In the genomic region with DNA sequence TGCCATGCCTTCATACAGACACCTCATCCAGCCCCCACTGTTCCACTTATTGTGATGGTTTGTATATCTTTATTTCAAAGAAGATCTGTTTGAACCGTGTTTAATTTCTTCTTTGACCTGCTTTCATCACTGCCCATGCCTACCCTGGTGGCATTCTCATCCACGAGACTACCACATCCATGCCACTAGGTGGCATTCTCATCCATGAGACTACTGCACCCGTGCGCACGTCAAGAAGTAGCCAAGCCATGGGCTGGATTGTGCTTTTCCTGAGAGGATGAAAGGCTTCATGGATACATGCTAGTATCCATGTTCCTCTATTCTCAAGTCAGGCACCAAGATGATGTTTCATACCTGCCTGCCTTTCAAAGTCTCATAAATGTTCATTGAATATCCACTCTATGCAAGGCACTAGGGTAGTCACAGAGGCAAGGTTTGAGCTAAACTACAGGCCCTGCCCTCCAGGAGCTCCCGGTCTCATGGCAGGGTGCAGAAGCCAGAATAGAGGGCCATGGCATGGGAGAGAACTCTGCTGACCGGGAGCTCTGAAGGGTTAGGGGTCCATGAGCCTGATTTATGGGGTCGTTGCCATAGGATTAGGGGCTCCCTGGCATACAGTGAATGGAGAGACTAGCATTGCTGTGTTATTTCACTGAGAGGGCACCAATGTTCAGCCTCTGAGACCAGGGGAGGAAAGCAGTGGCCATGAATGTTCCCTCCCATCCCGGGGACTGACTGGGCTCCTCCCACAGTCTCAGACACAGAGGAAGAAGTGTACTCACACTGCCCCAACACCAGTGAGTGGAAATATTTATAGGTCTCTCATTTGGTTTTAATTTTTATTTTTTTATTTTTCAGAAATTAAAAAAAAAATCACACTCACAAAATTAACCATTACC, we compare ENCODE assay signal across 8 cellular contexts. TPM values are rescaled to one million over a fixed set of nuclear protein-coding genes. Genes with fewer than 3 reads are reported as not detected.
A peak's percentile ranks its signal among the peaks of the same experiment; 100 is the strongest.
DNase-seq lines count a peak whose midpoint lies in the region; ATAC-seq, FAIRE-seq and TF ChIP-seq lines count a peak whose summit lies in the region.

No MANE protein-coding gene starts in this region.

- no peak overlapping the region for H3K9ac ChIP-seq in DND-41 (ENCODE audit: low read depth, low read length)
- H3K9ac ChIP-seq in H1 (replicated peaks in 1 of 4; ENCODE audit: extremely low read depth in 1 of 4, low read depth in 3 of 4, low read length in 3 of 4): no peak overlapping the region

- H3K79me2 ChIP-seq in DND-41 (ENCODE audit: insufficient read depth, low read length) (no peaks in the 10 kb centered on the region), H1 (ENCODE audit: control insufficient read depth in 1 of 2, insufficient read depth in 2 of 2, low read length in 2 of 2) (no peaks in the 10 kb centered on the region)

- H3K27ac ChIP-seq in DND-41 (ENCODE audit: low read length) (no peak overlapping the region), H1 (ENCODE audit: low read depth, low read length) (no peak overlapping the region), aorta (ENCODE audit: low read depth in 1 of 2, low read length in 2 of 2) (peak overlapping the region in 1 of 2 donors; percentile 48)

- H3K79me1 ChIP-seq in H1 (ENCODE audit: low read depth, low read length): no peaks in the 10 kb centered on the region

- DNase-seq in DND-41: peak; percentile 47
- peak; percentile 75 for DNase-seq in M059J (ENCODE audit: low read depth)
- DNase-seq in H1 (ENCODE audit: low read depth in 1 of 2, low spot score in 2 of 2): no peak
- DNase-seq in mesothelial cell of epicardium (ENCODE audit: low spot score in 2 of 2, unreplicated experiment in 2 of 2): no peak
- DNase-seq in aorta: peak in 1 of 2 donors; percentile 59

- intact Hi-C loops in aorta (cut with DNase I): loop anchor here (5.0 kb wide), 2 partner anchors 524 to 624 kb away; no protein-coding TSS in a partner anchor

- no peak overlapping the region for H2BK20ac ChIP-seq in H1 (ENCODE audit: low read length)

- H4K5ac ChIP-seq in H1 (ENCODE audit: insufficient read length, low read depth, low read length): no peak overlapping the region

- H4K20me1 ChIP-seq in DND-41 (ENCODE audit: insufficient read depth, low read length) (no peaks in the 10 kb centered on the region), H1 (replicated peaks in 1 of 2; ENCODE audit: control insufficient read depth in 1 of 2, insufficient read depth in 2 of 2, low read length in 2 of 2) (no peaks in the 10 kb centered on the region)

- H4K8ac ChIP-seq in H1 (ENCODE audit: extremely low read depth, insufficient read depth, low read length): no peak overlapping the region

- TF ChIP-seq POLR2A in H1 (IDR thresholded peaks at IDR 0.05; ENCODE audit: control extremely low read depth in 1 of 2, low read depth in 2 of 2, low read length in 2 of 2): no peak

- H3K18ac ChIP-seq in H1 (ENCODE audit: extremely low read depth, low read length): no peak overlapping the region

- CTCF ChIA-PET in H1 (lab: Charles Lee; ENCODE audit: partially characterized antibody): interaction anchor here (0.5 to 1.1 kb wide), 8 partner anchors 13 to 635 kb away, joined by 3 to 5 read pairs (median 3); no protein-coding TSS in a partner anchor

- no peak for TF ChIP-seq EP300 in H1 (IDR thresholded peaks at IDR 0.05; ENCODE audit: borderline replicate concordance in 1 of 2, low read depth in 2 of 2, low read length in 2 of 2)

- no peak overlapping the region for H3K4me3 Mint-ChIP-seq in T-helper 1 cell treated with Interleukin-12 subunit alpha and Interleukin-12 subunit beta and Interleukin-4 antibody, amounts not matched to agents 30 μg/mL and 1 μg/mL, for 36 hours
- H3K4me3 Mint-ChIP-seq in mesothelial cell of epicardium: no peak overlapping the region

- no peaks in the 10 kb centered on the region for H3K9me3 Mint-ChIP-seq in T-helper 1 cell treated with Interleukin-12 subunit alpha and Interleukin-12 subunit beta and Interleukin-4 antibody, amounts not matched to agents 30 μg/mL and 1 μg/mL, for 36 hours
- peaks cover 23% of the 10 kb centered on the region for H3K9me3 Mint-ChIP-seq in mesothelial cell of epicardium

- no peak overlapping the region for H2BK12ac ChIP-seq in H1 (ENCODE audit: low read depth, low read length)

- TF ChIP-seq CTCF in DND-41 (IDR thresholded peaks at IDR 0.05; ENCODE audit: borderline replicate concordance, extremely low read depth, low read length, poor library complexity, severe bottlenecking) (peak; percentile 71), H1 (IDR thresholded peaks at IDR 0.05; ENCODE audit: control extremely low read depth in 1 of 3, insufficient read depth in 1 of 3, low read depth in 1 of 3, low read length in 3 of 3) (peak; percentile 57 to 72 (median 64)), mesothelial cell of epicardium (IDR thresholded peaks at IDR 0.05; ENCODE audit: unreplicated experiment) (peak; percentile 43)

- POLR2A ChIA-PET in H1 (lab: Charles Lee; ENCODE audit: partially characterized antibody): interaction anchor here (0.9 kb wide), 1 partner anchor 8 kb away, joined by 3 read pairs; no protein-coding TSS in a partner anchor

- TF ChIP-seq RAD21 in H1 (IDR thresholded peaks at IDR 0.05 in 1 of 2, conservative IDR thresholded peaks at IDR 0.05 in 1 of 2; ENCODE audit: low read depth in 2 of 2, low read length in 2 of 2): peak; percentile 76 to 83

- peak overlapping the region; percentile 62 for H3K27ac Mint-ChIP-seq in T-helper 1 cell treated with Interleukin-12 subunit alpha and Interleukin-12 subunit beta and Interleukin-4 antibody, amounts not matched to agents 30 μg/mL and 1 μg/mL, for 36 hours
- no peak overlapping the region for H3K27ac Mint-ChIP-seq in mesothelial cell of epicardium

- H3K36me3 Mint-ChIP-seq in T-helper 1 cell treated with Interleukin-12 subunit alpha and Interleukin-12 subunit beta and Interleukin-4 antibody, amounts not matched to agents 30 μg/mL and 1 μg/mL, for 36 hours (ENCODE audit: low read depth): peaks cover 7% of the 10 kb centered on the region
- H3K36me3 Mint-ChIP-seq in mesothelial cell of epicardium: peaks cover 19% of the 10 kb centered on the region

- H3K4me1 ChIP-seq in DND-41 (ENCODE audit: insufficient read depth, low read length) (no peaks in the 10 kb centered on the region), H1 (replicated peaks in 1 of 4; ENCODE audit: control insufficient read depth in 3 of 4, insufficient read depth in 4 of 4, low read length in 3 of 4) (no peaks in the 10 kb centered on the region), aorta (ENCODE audit: control insufficient read depth in 1 of 2, insufficient read depth in 2 of 2, low read length in 2 of 2) (no peaks in the 10 kb centered on the region)

- no peak overlapping the region for H3K23ac ChIP-seq in H1 (ENCODE audit: insufficient read length)

- no peaks in the 10 kb centered on the region for H3K23me2 ChIP-seq in H1 (ENCODE audit: low read depth, low read length)

- no peak overlapping the region for H4K91ac ChIP-seq in H1 (replicated peaks; ENCODE audit: insufficient read length, low read length)

- no peak overlapping the region for H3K4me2 ChIP-seq in DND-41 (ENCODE audit: insufficient read depth, low read length)
- H3K4me2 ChIP-seq in H1 (ENCODE audit: insufficient read depth in 1 of 2, low read depth in 2 of 2, low read length in 2 of 2): no peak overlapping the region

- H3K27me3 ChIP-seq in DND-41 (ENCODE audit: insufficient read depth, low read length, poor library complexity) (no peaks in the 10 kb centered on the region), H1 (replicated peaks in 1 of 4; ENCODE audit: control insufficient read depth in 3 of 4, extremely low read depth in 1 of 4, insufficient read depth in 3 of 4, low read length in 3 of 4) (no peaks in the 10 kb centered on the region), aorta (ENCODE audit: control insufficient read depth in 1 of 2, insufficient read depth in 2 of 2, low read length in 1 of 2) (no peaks in the 10 kb centered on the region)

- ATAC-seq in DND-41 (ENCODE audit: insufficient read depth, low read depth) (peak; percentile 89), GM19397 (IDR thresholded peaks at IDR 0.05; ENCODE audit: unreplicated experiment) (peak; percentile 66), aorta (ENCODE audit: low FRiP score) (peak; percentile 87), HG02763 (IDR thresholded peaks at IDR 0.05; ENCODE audit: unreplicated experiment) (no peak)

- H3K4me1 Mint-ChIP-seq in T-helper 1 cell treated with Interleukin-12 subunit alpha and Interleukin-12 subunit beta and Interleukin-4 antibody, amounts not matched to agents 30 μg/mL and 1 μg/mL, for 36 hours (ENCODE audit: low read depth): peaks cover 2% of the 10 kb centered on the region
- H3K4me1 Mint-ChIP-seq in mesothelial cell of epicardium: no peaks in the 10 kb centered on the region

- FAIRE-seq in H1 (lab: Jason Lieb, UNC): peak; percentile 98

- H2BK120ac ChIP-seq in H1 (replicated peaks; ENCODE audit: low read depth, low read length): no peak overlapping the region

- H3K4ac ChIP-seq in H1 (replicated peaks; ENCODE audit: insufficient read length, low read depth, low read length): no peak overlapping the region

- H3K36me3 ChIP-seq in DND-41 (ENCODE audit: insufficient read depth, low read length) (no peaks in the 10 kb centered on the region), H1 (ENCODE audit: control insufficient read depth in 2 of 4, insufficient read depth in 4 of 4, low read length in 3 of 4) (peaks cover 0 to 2% (median 0%) of the 10 kb centered on the region in 4 experiments; a peak in 1 of 8 replicates), aorta (ENCODE audit: control insufficient read depth in 1 of 2, insufficient read depth in 2 of 2, low read length in 1 of 2) (no peaks in the 10 kb centered on the region)

- no peak overlapping the region for H2BK15ac ChIP-seq in H1 (ENCODE audit: low read length)

- H3K14ac ChIP-seq in H1 (ENCODE audit: insufficient read length): no peak overlapping the region

- no peaks in the 10 kb centered on the region for H3K27me3 Mint-ChIP-seq in T-helper 1 cell treated with Interleukin-12 subunit alpha and Interleukin-12 subunit beta and Interleukin-4 antibody, amounts not matched to agents 30 μg/mL and 1 μg/mL, for 36 hours (ENCODE audit: low read depth)
- H3K27me3 Mint-ChIP-seq in mesothelial cell of epicardium (ENCODE audit: low read depth): no peaks in the 10 kb centered on the region

- WGBS in H1 (ENCODE audit: extremely low coverage in 1 of 2, insufficient coverage in 1 of 2, insufficient read length in 1 of 2, insufficient replicate concordance in 2 of 2, low coverage in 1 of 2, low lambda C conversion rate in 2 of 2, missing lambda C conversion rate in 1 of 2), 2 experiments: 64% methylated on average over 9 of the region's 9 CpGs; no CpG with 5 or more reads in 1 of the 2 experiments
- WGBS in aorta, 2 donors: 28 to 32% methylated on average over 9 of the region's 9 CpGs

- H3K9me3 ChIP-seq in DND-41 (ENCODE audit: insufficient read depth, low read length, severe bottlenecking) (no peaks in the 10 kb centered on the region), H1 (ENCODE audit: insufficient read depth in 2 of 2, low read depth in 1 of 2, low read length in 1 of 2) (no peaks in the 10 kb centered on the region; a peak in 1 of 4 replicates), aorta (ENCODE audit: control insufficient read depth, low read length) (no peaks in the 10 kb centered on the region)

- H2AFZ ChIP-seq in DND-41 (ENCODE audit: low read depth, low read length) (no peak overlapping the region), H1 (ENCODE audit: low read length) (no peak overlapping the region)

- no peak overlapping the region for H2AK5ac ChIP-seq in H1 (ENCODE audit: low read depth, low read length)

- no peak overlapping the region for H2BK5ac ChIP-seq in H1 (ENCODE audit: low read depth, low read length)

- H3K56ac ChIP-seq in H1 (replicated peaks; ENCODE audit: insufficient read length, low read depth, low read length): no peak overlapping the region

- H3K4me3 ChIP-seq in DND-41 (ENCODE audit: low read depth in 1 of 2, low read length in 2 of 2): no peak overlapping the region
- H3K4me3 ChIP-seq in H1 (ENCODE audit: extremely low read depth in 1 of 4, insufficient read depth in 2 of 4, low read depth in 3 of 4, low read length in 4 of 4): no peak overlapping the region
- H3K4me3 ChIP-seq in aorta (ENCODE audit: low read length in 2 of 2): no peak overlapping the region

RNA-seq across cellular contexts. Expression of a gene that starts 24.8 kb away (rescaled TPM):
- 20.9 and 42.1 TPM in 2 replicates for total RNA-seq in M059J (2014; rRNA removed; shearing (Covaris generic))
- 22.5 and 25.5 TPM in 2 replicates for total RNA-seq in H1 (2021; fragmentation: NEBNext Ultra II Directional; extraction: Animal tissue kit (Norgen Biotek cat#: 25700))
- polyA plus RNA-seq in H1 (2011; rRNA removed): 19.0 and 25.5 TPM in 2 replicates
- polyA plus RNA-seq in H1 (2011; cell fraction: cytosol; rRNA removed): 31.0 TPM
- 49.7 TPM for polyA plus RNA-seq in H1 (2011; cell fraction: nucleus; rRNA removed)
- polyA plus RNA-seq in H1 (2012, experiment 1 of 2): 23.7 to 32.2 TPM (median 28.6 TPM) in 4 replicates
- 24.4 TPM for polyA plus RNA-seq in H1 (2012, experiment 2 of 2)
- 18.0 TPM for polyA plus RNA-seq in H1 (2013, experiment 1 of 2)
- 17.6 TPM for polyA plus RNA-seq in H1 (2013, experiment 2 of 2)
- 17.6 and 26.2 TPM in 2 replicates for polyA minus RNA-seq in H1 (2011; rRNA and poly(A)+ RNA removed)
- 12.8 TPM for polyA minus RNA-seq in H1 (2011; cell fraction: cytosol; rRNA and poly(A)+ RNA removed)
- 21.7 TPM for polyA minus RNA-seq in H1 (2011; cell fraction: nucleus; rRNA and poly(A)+ RNA removed)
- 36.3 to 42.5 TPM (median 39.3 TPM) in 3 replicates for total RNA-seq in mesothelial cell of epicardium
- total RNA-seq in aorta: 10 to 100 TPM; 30.1 to 32.3 TPM
- 10 to 100 TPM; 14.0 to 51.8 TPM for polyA plus RNA-seq in aorta

RNA-seq across cellular contexts. Expression of a gene that starts 33.7 kb away (rescaled TPM):
- total RNA-seq in M059J (2014; rRNA removed; shearing (Covaris generic)): not detected in 2 replicates
- total RNA-seq in H1 (2021; fragmentation: NEBNext Ultra II Directional; extraction: Animal tissue kit (Norgen Biotek cat#: 25700)): not detected in 2 replicates
- polyA plus RNA-seq in H1 (2011; rRNA removed): not detected in 2 replicates
- not detected for polyA plus RNA-seq in H1 (2011; cell fraction: cytosol; rRNA removed)
- not detected for polyA plus RNA-seq in H1 (2011; cell fraction: nucleus; rRNA removed)
- 0.20 TPM in 1 of 4 replicates, not detected in the others for polyA plus RNA-seq in H1 (2012, experiment 1 of 2)
- polyA plus RNA-seq in H1 (2012, experiment 2 of 2): not detected
- not detected for polyA plus RNA-seq in H1 (2013, experiment 1 of 2)
- not detected for polyA plus RNA-seq in H1 (2013, experiment 2 of 2)
- not detected in 2 replicates for polyA minus RNA-seq in H1 (2011; rRNA and poly(A)+ RNA removed)
- not detected for polyA minus RNA-seq in H1 (2011; cell fraction: cytosol; rRNA and poly(A)+ RNA removed)
- not detected for polyA minus RNA-seq in H1 (2011; cell fraction: nucleus; rRNA and poly(A)+ RNA removed)
- total RNA-seq in mesothelial cell of epicardium: not detected in 3 replicates
- not detected for total RNA-seq in aorta
- polyA plus RNA-seq in aorta: not detected

Comparison
In these comparisons a context has a peak if more than half of its experiments do, and no peak if none do; other contexts are left out.
1. DNase-seq: peak in DND-41 (single experiment) and M059J (single experiment); none in H1 (0 of 2) and mesothelial cell of epicardium (0 of 2).
2. Peak in every context shown above with its lines, with median percentiles within 50 percentile points of each other: CTCF ChIP-seq.